In the genomic region with DNA sequence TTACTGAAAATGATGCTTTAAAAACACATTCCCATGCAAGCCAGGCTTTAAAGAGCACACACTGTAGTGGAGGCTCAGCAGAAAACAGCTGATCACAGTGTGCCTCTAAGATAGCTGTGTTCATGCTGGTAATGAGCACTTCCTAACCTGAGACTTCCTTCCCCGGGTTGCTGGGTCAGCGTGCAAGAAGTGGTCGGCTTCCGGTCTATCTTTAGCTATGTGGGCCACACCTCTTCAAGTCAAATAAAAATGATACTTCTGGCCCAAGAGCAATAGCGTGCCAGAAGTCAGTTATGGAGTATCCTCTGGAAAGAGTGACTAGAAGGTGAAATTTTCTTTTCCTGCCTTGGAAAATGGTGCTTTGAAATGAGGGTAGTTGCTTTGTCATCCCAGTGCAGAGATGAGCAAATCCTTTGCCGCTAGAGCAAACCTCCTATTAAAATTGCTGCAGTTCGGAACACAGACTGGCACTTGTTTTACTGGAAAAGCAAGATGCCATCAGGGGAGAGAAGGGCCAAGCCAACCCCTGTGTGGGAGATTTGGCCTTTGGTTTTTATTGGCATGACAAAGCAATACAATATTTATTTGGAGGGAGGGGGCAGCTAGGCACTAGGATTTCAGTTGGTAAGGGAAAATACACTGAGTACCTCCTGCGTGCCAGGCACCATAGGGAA, we compare ENCODE assay signal across 9 cellular contexts.
A peak's percentile ranks its signal among the peaks of the same experiment; 100 is the strongest.
DNase-seq lines count a peak whose midpoint lies in the region; ATAC-seq lines count a peak whose summit lies in the region.
"Had no signal": no experiment of that assay in that cellular context is flagged by ENCODE, and none has a peak within 500 bp of the region (broad histone marks: within the 10 kb centered on the region; RNA-seq: fewer than 3 reads in every experiment).

No MANE protein-coding gene starts in this region.

- H3K27me3 ChIP-seq in thymus (ENCODE audit: control insufficient read depth, insufficient read depth), result no peaks in the 10 kb centered on the region

- peak overlapping the region; percentile 85 for H3K27ac Mint-ChIP-seq in activated T-helper 17 cell treated with anti-CD3 and anti-CD28 coated beads, Interleukin-2, amount 50 U/mL, for 72 hours

- peak overlapping the region; percentile 60 for H3K4me3 Mint-ChIP-seq in activated T-helper 17 cell treated with anti-CD3 and anti-CD28 coated beads, Interleukin-2, amount 50 U/mL, for 72 hours

- H3K36me3 ChIP-seq in thymus (ENCODE audit: control insufficient read depth, insufficient read depth), result peaks cover 39% of the 10 kb centered on the region

- DNase-seq in activated CD4-positive, alpha-beta T cell treated with anti-CD3 and anti-CD28 coated beads for 48 hours, result peak; percentile 9
- no peak for DNase-seq in activated CD4-positive, alpha-beta T cell treated with anti-CD3 and anti-CD28 coated beads for 4 hours
- DNase-seq in left lobe of liver (ENCODE audit: low spot score) (no peak), cerebellar cortex (ENCODE audit: low spot score) (no peak), GM19240 (ENCODE audit: insufficient read length, low spot score) (no peak)
- DNase-seq: NCI-H345 had no signal

- H3K36me3 Mint-ChIP-seq in activated T-helper 17 cell treated with anti-CD3 and anti-CD28 coated beads, Interleukin-2, amount 50 U/mL, for 72 hours (ENCODE audit: low read depth), result peaks cover 37% of the 10 kb centered on the region

- H3K4me1 Mint-ChIP-seq in activated T-helper 17 cell treated with anti-CD3 and anti-CD28 coated beads, Interleukin-2, amount 50 U/mL, for 72 hours, result peaks cover 25% of the 10 kb centered on the region

- no peaks in the 10 kb centered on the region for H3K4me1 ChIP-seq in thymus (ENCODE audit: control insufficient read depth, insufficient read depth, low read length)

- H3K27me3 Mint-ChIP-seq in activated T-helper 17 cell treated with anti-CD3 and anti-CD28 coated beads, Interleukin-2, amount 50 U/mL, for 72 hours, result no peaks in the 10 kb centered on the region

- H3K4me3 ChIP-seq in thymus (ENCODE audit: low read length), result no peak overlapping the region

- no peaks in the 10 kb centered on the region for H3K9me3 ChIP-seq in thymus (ENCODE audit: control insufficient read depth)

- peak; percentile 91 for ATAC-seq in activated T-helper 17 cell treated with anti-CD3 and anti-CD28 coated beads, Interleukin-2, amount 50 U/mL, for 72 hours (replicated peaks)
- ATAC-seq in left lobe of liver (peak; percentile 53), HG02571 (IDR thresholded peaks at IDR 0.05; ENCODE audit: unreplicated experiment) (no peak)

- H3K9me3 Mint-ChIP-seq in activated T-helper 17 cell treated with anti-CD3 and anti-CD28 coated beads, Interleukin-2, amount 50 U/mL, for 72 hours, result no peaks in the 10 kb centered on the region

- WGBS in thymus, result 61% methylated on average over 8 of the region's 8 CpGs

- peak overlapping the region; percentile 52 for H3K27ac ChIP-seq in thymus (ENCODE audit: low read depth)
